In genomic region chr12:49707127-49707811, GRCh38 we compare ENCODE assay signal across 8 cellular contexts. TPM values are rescaled to one million over a fixed set of nuclear protein-coding genes. Genes with fewer than 3 reads are reported as not detected.
DNase-seq lines count a peak whose midpoint lies in the region; ATAC-seq and TF ChIP-seq lines count a peak whose summit lies in the region.

Gene FMNL3 (minus strand): TSS chr12:49707405. CDS start chr12:49707180, 225 bp downstream.

- H3K9me3 Mint-ChIP-seq in CD8-positive, alpha-beta T cell: no peaks in the 10 kb centered on the region
- H3K9me3 Mint-ChIP-seq in activated CD8-positive, alpha-beta T cell treated with anti-CD3 and anti-CD28 coated beads for 36 hours: no peaks in the 10 kb centered on the region

- no peaks in the 10 kb centered on the region for H3K9me3 ChIP-seq in CD8-positive, alpha-beta T cell (ENCODE audit: low read length)
- no peaks in the 10 kb centered on the region for H3K9me3 ChIP-seq in lung (ENCODE audit: control insufficient read depth in 2 of 2, insufficient read depth in 1 of 2, low read length in 1 of 2)

- peak within 1 kb of the TSS; percentile 90 for H3K27ac Mint-ChIP-seq in CD8-positive, alpha-beta T cell
- H3K27ac Mint-ChIP-seq in activated CD8-positive, alpha-beta T cell treated with anti-CD3 and anti-CD28 coated beads for 36 hours: peak within 1 kb of the TSS; percentile 86

- peaks cover 47% of the 10 kb centered on the region for H3K4me1 Mint-ChIP-seq in CD8-positive, alpha-beta T cell (ENCODE audit: low read depth)
- peaks cover 43% of the 10 kb centered on the region for H3K4me1 Mint-ChIP-seq in activated CD8-positive, alpha-beta T cell treated with anti-CD3 and anti-CD28 coated beads for 36 hours (ENCODE audit: low read depth)

- H3K27ac ChIP-seq in CD8-positive, alpha-beta T cell (ENCODE audit: low read depth, low read length): peak within 1 kb of the TSS; percentile 55
- H3K27ac ChIP-seq in HL-60 (replicated peaks): peak within 1 kb of the TSS; percentile 54
- H3K27ac ChIP-seq in lung (ENCODE audit: low read depth in 1 of 2, low read length in 1 of 2): peak within 1 kb of the TSS; percentile 47 to 92

- peaks cover 32% of the 10 kb centered on the region for H3K4me1 ChIP-seq in CD8-positive, alpha-beta T cell (ENCODE audit: insufficient read depth, low read length)
- H3K4me1 ChIP-seq in lung (ENCODE audit: control insufficient read depth in 2 of 2, insufficient read depth in 2 of 2, low read length in 2 of 2): peaks cover 2 to 12% of the 10 kb centered on the region in 2 donors

- peak; percentile 93 for ATAC-seq in CD8-positive, alpha-beta T cell
- ATAC-seq in GM19455 (IDR thresholded peaks at IDR 0.05; ENCODE audit: unreplicated experiment) (peak; percentile 76), lung (ENCODE audit: insufficient read depth, low FRiP score) (peak; percentile 99)
- peak; percentile 91 for ATAC-seq in activated CD8-positive, alpha-beta T cell treated with anti-CD3 and anti-CD28 coated beads for 36 hours

- CTCF ChIA-PET in CD8-positive, alpha-beta T cell (lab: Charles Lee): interaction anchor here (0.6 to 13.5 kb wide), 23 partner anchors 10 to 894 kb away, joined by 3 to 493 read pairs (median 5); partner anchors contain the start of genes PRPF40B and TMBIM6
- CTCF ChIA-PET in activated CD8-positive, alpha-beta T cell treated with anti-CD3 and anti-CD28 coated beads for 36 hours (lab: Charles Lee): interaction anchor here (0.8 to 19.2 kb wide), 16 partner anchors 9 to 115 kb away, joined by 3 to 556 read pairs (median 5); partner anchors contain the start of genes PRPF40B and TMBIM6

- H3K4me3 ChIP-seq in CD8-positive, alpha-beta T cell (ENCODE audit: low read depth, low read length): peak within 1 kb of the TSS; percentile 70
- H3K4me3 ChIP-seq in HL-60 (replicated peaks; ENCODE audit: insufficient read depth, low read length) (peak within 1 kb of the TSS; percentile 81), lung (peak within 1 kb of the TSS; percentile 78)

- no peaks in the 10 kb centered on the region for H3K27me3 ChIP-seq in CD8-positive, alpha-beta T cell (ENCODE audit: insufficient read depth, low read length)
- H3K27me3 ChIP-seq in HL-60 (ENCODE audit: insufficient read depth, poor library complexity, severe bottlenecking) (no peaks in the 10 kb centered on the region), lung (ENCODE audit: control insufficient read depth, insufficient read depth) (no peaks in the 10 kb centered on the region)

- TF ChIP-seq CTCF in CD8-positive, alpha-beta T cell (IDR thresholded peaks at IDR 0.05): peak; percentile 97
- peak; percentile 71 for TF ChIP-seq CTCF in HL-60 (IDR thresholded peaks at IDR 0.05; ENCODE audit: insufficient read depth, low read length)
- peak; percentile 97 for TF ChIP-seq CTCF in activated CD8-positive, alpha-beta T cell treated with anti-CD3 and anti-CD28 coated beads for 36 hours (IDR thresholded peaks at IDR 0.05)
- peak; percentile 99 for TF ChIP-seq CTCF in lung (IDR thresholded peaks at IDR 0.05; ENCODE audit: control extremely low read depth, extremely low read depth)

- H3K27me3 Mint-ChIP-seq in CD8-positive, alpha-beta T cell (ENCODE audit: low read depth): peaks cover 3% of the 10 kb centered on the region
- peaks cover 12% of the 10 kb centered on the region for H3K27me3 Mint-ChIP-seq in activated CD8-positive, alpha-beta T cell treated with anti-CD3 and anti-CD28 coated beads for 36 hours

- 0 to 1% methylated on average over 65 to 94 of the region's 94 CpGs for WGBS in lung, 2 donors

- peak; percentile 98 to 100 (median 99) for DNase-seq in CD8-positive, alpha-beta T cell
- peak; percentile 92 to 96 for DNase-seq in HL-60 (ENCODE audit: low read depth in 1 of 2, low spot score in 1 of 2)
- DNase-seq in NCI-H82 treated with DMSO at 0.1 percent for 48 hours (lab: John Stamatoyannopoulos, UW; ENCODE audit: unreplicated experiment): peak; percentile 71
- DNase-seq in activated CD8-positive, alpha-beta T cell treated with anti-CD3 and anti-CD28 coated beads for 36 hours: peak; percentile 98
- DNase-seq in ecto neural progenitor cell (ENCODE audit: low spot score): peak; percentile 100
- DNase-seq in lung (ENCODE audit: low spot score): peak; percentile 97
- DNase-seq in stimulated activated CD4-positive, alpha-beta T cell treated with anti-CD3 and anti-CD28 coated beads, TNF-alpha, amount 100 ng/mL, for 4 hours (ENCODE audit: low read depth in 3 of 3): peak; percentile 98 to 99 (median 99)

- H3K36me3 Mint-ChIP-seq in CD8-positive, alpha-beta T cell: no peaks in the 10 kb centered on the region
- H3K36me3 Mint-ChIP-seq in activated CD8-positive, alpha-beta T cell treated with anti-CD3 and anti-CD28 coated beads for 36 hours (ENCODE audit: low read depth): peaks cover 4% of the 10 kb centered on the region

- POLR2A ChIA-PET in CD8-positive, alpha-beta T cell (lab: Charles Lee): interaction anchor here (0.7 to 3.6 kb wide), 12 partner anchors 11 to 137 kb away, joined by 3 to 15 read pairs (median 4); no protein-coding TSS in a partner anchor
- POLR2A ChIA-PET in activated CD8-positive, alpha-beta T cell treated with anti-CD3 and anti-CD28 coated beads for 36 hours (lab: Charles Lee): interaction anchor here (0.6 to 2.2 kb wide), 13 partner anchors 9 to 83 kb away, joined by 3 to 9 read pairs (median 3); partner anchors contain the start of gene TMBIM6

- no peaks in the 10 kb centered on the region for H3K36me3 ChIP-seq in CD8-positive, alpha-beta T cell (ENCODE audit: insufficient read depth, low read length)
- H3K36me3 ChIP-seq in lung (ENCODE audit: control insufficient read depth in 2 of 2, insufficient read depth in 2 of 2, low read length in 2 of 2): no peaks in the 10 kb centered on the region

- peak within 1 kb of the TSS; percentile 92 for H3K4me3 Mint-ChIP-seq in CD8-positive, alpha-beta T cell
- H3K4me3 Mint-ChIP-seq in activated CD8-positive, alpha-beta T cell treated with anti-CD3 and anti-CD28 coated beads for 36 hours: peak within 1 kb of the TSS; percentile 86

- intact Hi-C loops in CD8-positive, alpha-beta T cell (cut with DNase I, micrococcal nuclease): loop anchor here (1.0 to 5.0 kb wide), 14 partner anchors 34 to 350 kb away; partner anchors contain the start of genes PRPF40B (in 2 of the 2), MCRS1 (in 1 of the 2), NCKAP5L (in 1 of the 2) and SPATS2 (in 1 of the 2)
- intact Hi-C loops in activated CD8-positive, alpha-beta T cell treated with anti-CD3 and anti-CD28 coated beads for 36 hours (cut with micrococcal nuclease): loop anchor here (2.0 kb wide), 1 partner anchor 62 kb away; no protein-coding TSS in a partner anchor

RNA-seq across cellular contexts. Expression of gene FMNL3, which starts in this region (rescaled TPM):
- total RNA-seq in CD8-positive, alpha-beta T cell: 10 to 100 TPM; 27.9 to 31.9 TPM
- total RNA-seq in activated CD8-positive, alpha-beta T cell treated with anti-CD3 and anti-CD28 coated beads for 36 hours: 10 to 100 TPM; 22.8 to 23.5 TPM
- 10 to 100 TPM; 30.9 to 51.2 TPM for total RNA-seq in lung
- 10 to 100 TPM; 11.5 to 13.9 TPM for polyA plus RNA-seq in lung

Comparison
In these comparisons a context has a peak if more than half of its experiments do, and no peak if none do; other contexts are left out.
1. Peak in every context shown above with its lines: DNase-seq, ATAC-seq, H3K4me3 ChIP-seq and H3K27ac ChIP-seq.